8 cellular contexts compared by ENCODE assay signal in genomic region chr20:50191566-50192363, GRCh38. TPM values are rescaled to one million over a fixed set of nuclear protein-coding genes. Genes with fewer than 3 reads are reported as not detected.
DNase-seq lines count a peak whose midpoint lies in the region; ATAC-seq and TF ChIP-seq lines count a peak whose summit lies in the region.

No MANE protein-coding gene starts in this region.

- peak; percentile 46 for TF ChIP-seq CTCF in GM12873 (IDR thresholded peaks at IDR 0.05; ENCODE audit: insufficient read depth, low read depth, low read length, missing control alignments)
- TF ChIP-seq CTCF in suprapubic skin (IDR thresholded peaks at IDR 0.05): peak; percentile 52 to 53

- no peak for TF ChIP-seq POLR2A in suprapubic skin (IDR thresholded peaks at IDR 0.05)

- peaks cover 0 to 6% (median 0%) of the 10 kb centered on the region in 5 donors for H3K36me3 Mint-ChIP-seq in naive thymus-derived CD4-positive, alpha-beta T cell

- CTCF ChIA-PET in naive thymus-derived CD4-positive, alpha-beta T cell (lab: Charles Lee): interaction anchor here (0.7 to 2.4 kb wide), 6 partner anchors 9 to 386 kb away, joined by 3 to 8 read pairs (median 3); no protein-coding TSS in a partner anchor

- no peaks in the 10 kb centered on the region for H3K27me3 Mint-ChIP-seq in naive thymus-derived CD4-positive, alpha-beta T cell

- intact Hi-C loops in naive thymus-derived CD4-positive, alpha-beta T cell (cut with micrococcal nuclease): loop anchor here (1.0 to 5.0 kb wide), 6 partner anchors 148 to 601 kb away; partner anchors contain the start of genes PTPN1 (in 1 of the 2), RNF114 (in 1 of the 2) and SLC9A8 (in 1 of the 2)

- whole genome bisulfite sequencing in suprapubic skin: under 1% methylated on average over 37 of the region's 93 CpGs

- no peaks in the 10 kb centered on the region for H3K36me3 ChIP-seq in naive thymus-derived CD4-positive, alpha-beta T cell (ENCODE audit: control insufficient read depth in 2 of 3, insufficient read depth in 3 of 3, low read length in 3 of 3)
- peaks cover 19% of the 10 kb centered on the region for H3K36me3 ChIP-seq in suprapubic skin

- peak overlapping the region; percentile 91 to 98 (median 94) for H3K4me3 Mint-ChIP-seq in naive thymus-derived CD4-positive, alpha-beta T cell

- peak overlapping the region; percentile 91 to 97 (median 96) for H3K27ac Mint-ChIP-seq in naive thymus-derived CD4-positive, alpha-beta T cell

- TF ChIP-seq EP300 in suprapubic skin (IDR thresholded peaks at IDR 0.05): no peak

- peak; percentile 59 for DNase-seq in NCI-H446 treated with DMSO at 0.1 percent for 48 hours (lab: John Stamatoyannopoulos, UW)
- peak; percentile 12 for DNase-seq in activated CD8-positive, alpha-beta memory T cell treated with anti-CD3 and anti-CD28 coated beads, Interleukin-2, amount 50 U/mL, for 1 hour (ENCODE audit: extremely low read depth)
- no peak for DNase-seq in epithelial cell of prostate (ENCODE audit: low read depth, low spot score)
- DNase-seq in naive thymus-derived CD4-positive, alpha-beta T cell: peak; percentile 49 to 76 (median 71)
- DNase-seq in suprapubic skin (ENCODE audit: low spot score in 2 of 2): peak in 1 of 2 donors; percentile 83
- no peak for DNase-seq in H4 (ENCODE audit: low spot score)

- peak overlapping the region; percentile 79 for H3K4me3 ChIP-seq in naive thymus-derived CD4-positive, alpha-beta T cell (ENCODE audit: low read length)
- peak overlapping the region; percentile 75 for H3K4me3 ChIP-seq in suprapubic skin

- POLR2A ChIA-PET in naive thymus-derived CD4-positive, alpha-beta T cell (lab: Charles Lee): interaction anchor here (0.6 to 2.4 kb wide), 14 partner anchors 9 to 320 kb away, joined by 3 to 9 read pairs (median 4); partner anchors contain the start of genes PEDS1, PTPN1 and UBE2V1

- H3K27ac ChIP-seq in epithelial cell of prostate: peak overlapping the region; percentile 95
- H3K27ac ChIP-seq in naive thymus-derived CD4-positive, alpha-beta T cell (ENCODE audit: low read depth, low read length): peak overlapping the region; percentile 77
- peak overlapping the region; percentile 96 for H3K27ac ChIP-seq in suprapubic skin

- ATAC-seq in HG02623 (IDR thresholded peaks at IDR 0.05; ENCODE audit: unreplicated experiment): peak; percentile 22
- peak; percentile 27 for ATAC-seq in naive thymus-derived CD4-positive, alpha-beta T cell

- H3K9me3 Mint-ChIP-seq in naive thymus-derived CD4-positive, alpha-beta T cell: no peaks in the 10 kb centered on the region

- no peaks in the 10 kb centered on the region for H3K27me3 ChIP-seq in naive thymus-derived CD4-positive, alpha-beta T cell (ENCODE audit: control insufficient read depth in 2 of 2, insufficient read depth in 2 of 2, low read length in 2 of 2)
- H3K27me3 ChIP-seq in suprapubic skin: no peaks in the 10 kb centered on the region

- H3K9me3 ChIP-seq in naive thymus-derived CD4-positive, alpha-beta T cell (ENCODE audit: control insufficient read depth in 2 of 3, low read length in 3 of 3): no peaks in the 10 kb centered on the region
- no peaks in the 10 kb centered on the region for H3K9me3 ChIP-seq in suprapubic skin

- peaks cover 11 to 21% of the 10 kb centered on the region in 2 donors for H3K4me1 ChIP-seq in naive thymus-derived CD4-positive, alpha-beta T cell (ENCODE audit: control insufficient read depth in 2 of 2, insufficient read depth in 2 of 2, low read length in 2 of 2)
- H3K4me1 ChIP-seq in suprapubic skin: peaks cover 38% of the 10 kb centered on the region

- H3K4me1 Mint-ChIP-seq in naive thymus-derived CD4-positive, alpha-beta T cell: peaks cover 24 to 45% (median 29%) of the 10 kb centered on the region in 7 donors

RNA-seq across cellular contexts. Expression of gene CEBPB, which starts 1.1 kb away (rescaled TPM):
- total RNA-seq in naive thymus-derived CD4-positive, alpha-beta T cell: 100 to 1,000 TPM in 1 of 5 experiments, 10 to 100 TPM in 4; 27.8 to 201 (median 40.9) TPM
- 10 to 100 TPM; 12.8 to 14.4 TPM for polyA plus RNA-seq in naive thymus-derived CD4-positive, alpha-beta T cell
- 10 to 100 TPM; 43.2 to 83.9 (median 69.2) TPM for total RNA-seq in suprapubic skin
- total RNA-seq in H4 (2014; rRNA removed; shearing (Covaris generic)): 14.8 and 22.1 TPM in 2 replicates

RNA-seq across cellular contexts. Expression of gene PEDS1, which starts 38.2 kb away (rescaled TPM):
- 10 to 100 TPM; 16.0 to 27.6 (median 20.8) TPM for total RNA-seq in naive thymus-derived CD4-positive, alpha-beta T cell
- polyA plus RNA-seq in naive thymus-derived CD4-positive, alpha-beta T cell: 10 to 100 TPM; 18.1 to 29.3 TPM
- 10 to 100 TPM; 30.5 to 82.2 (median 57.3) TPM for total RNA-seq in suprapubic skin
- 26.9 and 30.3 TPM in 2 replicates for total RNA-seq in H4 (2014; rRNA removed; shearing (Covaris generic))

Comparison
In these comparisons a context has a peak if more than half of its experiments do, and no peak if none do; other contexts are left out.
1. DNase-seq: peak in NCI-H446 treated with DMSO at 0.1 percent for 48 hours (single experiment), activated CD8-positive, alpha-beta memory T cell treated with anti-CD3 and anti-CD28 coated beads, Interleukin-2, amount 50 U/mL, for 1 hour (single experiment) and naive thymus-derived CD4-positive, alpha-beta T cell (9 of 9); none in epithelial cell of prostate (single experiment) and H4 (single experiment).
2. Peak in every context shown above with its lines, with median percentiles within 50 percentile points of each other: H3K27ac ChIP-seq.